Comparison of ENCODE assay signal across 24 cellular contexts in genomic region chr1:215482079-215482478, GRCh38.
"Had no signal": no experiment of that assay in that cellular context is flagged by ENCODE, and none has a peak within 500 bp of the region (broad histone marks: within the 10 kb centered on the region; RNA-seq: fewer than 3 reads in every experiment).

No MANE protein-coding gene starts in this region.

- H3K27me3 ChIP-seq: ascending aorta, body of pancreas, cardiac muscle cell had no signal

- ATAC-seq: activated naive CD4-positive, alpha-beta T cell treated with anti-CD3 and anti-CD28 coated beads, Interleukin-2, amount 50 U/mL, for 72 hours; activated naive CD8-positive, alpha-beta T cell treated with anti-CD3 and anti-CD28 coated beads, Interleukin-2, amount 50 U/mL, for 24 hours; activated T-cell treated with anti-CD3 and anti-CD28 coated beads, Interleukin-2, amount 50 U/mL, for 4 hours; body of pancreas; T-cell had no signal

- H3K27ac ChIP-seq: ascending aorta, body of pancreas, cardiac muscle cell had no signal

- DNase-seq: activated B cell treated with CpG ODN at 0.5 μM for 24 hours; activated CD4-positive, alpha-beta memory T cell treated with anti-CD3 and anti-CD28 coated beads for 36 hours; activated CD4-positive, alpha-beta T cell treated with anti-CD3 and anti-CD28 coated beads for 1 hour; activated CD4-positive, alpha-beta T cell treated with anti-CD3 and anti-CD28 coated beads, Interleukin-2, amount 10 ng/mL, durations not matched to agents 7 days and 5 days; activated CD8-positive, alpha-beta memory T cell treated with anti-CD3 and anti-CD28 coated beads for 24 hours; activated effector memory CD4-positive, alpha-beta T cell treated with anti-CD3 and anti-CD28 coated beads, Interleukin-2, amount 50 U/mL, for 16 hours; activated naive CD4-positive, alpha-beta T cell treated with Interleukin-2 at 50 U/mL for 16 hours; activated naive CD8-positive, alpha-beta T cell treated with anti-CD3 and anti-CD28 coated beads, Interleukin-2, amount 50 U/mL, for 24 hours; activated T-cell treated with anti-CD3 and anti-CD28 coated beads, Interleukin-2, amount 50 U/mL, for 4 hours; amniotic stem cell; body of pancreas; cerebellar nuclear complex; KG1; NCI-H1092; NCI-H1417; NCI-H1930; NCI-H345; SHP77; T-cell; T-helper 2 cell; T1000 had no signal

- H3K9me3 ChIP-seq: body of pancreas had no signal

- H3K4me3 ChIP-seq: ascending aorta, body of pancreas, cardiac muscle cell had no signal

- H3K4me1 ChIP-seq: ascending aorta, body of pancreas had no signal

- H3K36me3 ChIP-seq: ascending aorta, cardiac muscle cell had no signal
